ENCODE assay signal across 8 cellular contexts in the genomic region with DNA sequence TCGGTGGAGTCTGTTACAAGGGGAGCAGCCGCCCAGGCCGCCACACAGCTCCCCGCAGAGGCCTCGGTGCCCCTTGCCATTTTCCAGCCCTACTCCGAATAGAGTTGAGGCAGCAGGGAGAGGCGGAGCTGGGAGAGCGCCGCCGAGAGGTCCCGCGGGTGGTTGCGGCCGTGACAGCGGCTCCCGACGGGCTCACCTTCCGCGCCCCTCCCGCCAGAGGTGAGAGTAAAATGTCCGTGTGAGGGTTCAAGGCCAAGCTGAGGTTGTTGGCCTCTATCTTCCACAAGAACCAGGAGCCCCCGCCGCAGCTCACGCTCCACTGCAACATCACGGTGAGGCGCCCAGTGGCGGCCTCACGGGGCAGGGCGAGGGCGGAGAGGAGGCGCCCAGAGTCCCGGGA. TPM values are rescaled to one million over a fixed set of nuclear protein-coding genes. Genes with fewer than 3 reads are reported as not detected.
A peak's percentile ranks its signal among the peaks of the same experiment; 100 is the strongest.
DNase-seq lines count a peak whose midpoint lies in the region; ATAC-seq, FAIRE-seq and TF ChIP-seq lines count a peak whose summit lies in the region.
"Not testable (repeated sequence)": the region's sequence is repeated elsewhere in the genome, so short reads cannot be mapped to it uniquely, and the experiment has no call there.

No MANE protein-coding gene starts in this region.

- H3K4me1 ChIP-seq in endothelial cell of umbilical vein (ENCODE audit: control insufficient read depth, extremely low read depth, insufficient read depth, low read length); kidney (ENCODE audit: control insufficient read depth in 1 of 2, insufficient read depth in 1 of 2, low read depth in 1 of 2, low read length in 2 of 2): not testable (repeated sequence)

- not testable (repeated sequence) for H3K36me3 Mint-ChIP-seq in HFFc6 (ENCODE audit: low read depth); activated CD4-positive, alpha-beta T cell treated with anti-CD3 and anti-CD28 coated beads for 36 hours (ENCODE audit: low read depth); progenitor cell of endocrine pancreas (ENCODE audit: insufficient read depth)

- FAIRE-seq in endothelial cell of umbilical vein (lab: Jason Lieb, UNC); kidney (lab: Jason Lieb, UNC): not testable (repeated sequence)

- H3K9me1 ChIP-seq in endothelial cell of umbilical vein (replicated peaks; ENCODE audit: control insufficient read depth, extremely low read depth, insufficient read depth, low read length): not testable (repeated sequence)

- not testable (repeated sequence) for H3K4me1 Mint-ChIP-seq in HFFc6 (ENCODE audit: low read depth); activated CD4-positive, alpha-beta T cell treated with anti-CD3 and anti-CD28 coated beads for 36 hours; progenitor cell of endocrine pancreas (ENCODE audit: low read depth)

- not testable (repeated sequence) for H3K27ac Mint-ChIP-seq in HFFc6; activated CD4-positive, alpha-beta T cell treated with anti-CD3 and anti-CD28 coated beads for 36 hours; progenitor cell of endocrine pancreas

- not testable (repeated sequence) for H3K4me2 ChIP-seq in endothelial cell of umbilical vein (ENCODE audit: insufficient read depth, low read length)

- intact Hi-C loops in activated CD4-positive, alpha-beta T cell treated with anti-CD3 and anti-CD28 coated beads for 36 hours (cut with DNase I, micrococcal nuclease); endothelial cell of umbilical vein (cut with micrococcal nuclease); kidney (cut with DNase I): not testable (repeated sequence)

- not testable (repeated sequence) for H3K27ac ChIP-seq in endothelial cell of umbilical vein (ENCODE audit: insufficient read depth, low read depth, low read length); kidney (ENCODE audit: low read depth in 2 of 2, low read length in 2 of 2)

- not testable (repeated sequence) for H3K27me3 Mint-ChIP-seq in HFFc6 (ENCODE audit: insufficient read depth); activated CD4-positive, alpha-beta T cell treated with anti-CD3 and anti-CD28 coated beads for 36 hours; progenitor cell of endocrine pancreas

- H3K4me3 Mint-ChIP-seq in HFFc6; activated CD4-positive, alpha-beta T cell treated with anti-CD3 and anti-CD28 coated beads for 36 hours; progenitor cell of endocrine pancreas (ENCODE audit: low read depth): not testable (repeated sequence)

- not testable (repeated sequence) for ATAC-seq in activated CD4-positive, alpha-beta T cell treated with anti-CD3 and anti-CD28 coated beads for 36 hours; stimulated activated naive CD8-positive, alpha-beta T cell treated with anti-CD3 and anti-CD28 coated beads, Interleukin-15, Interleukin-2, amounts not matched to agents 100 U/mL and 50 U/mL, for 24 hours

- not testable (repeated sequence) for TF ChIP-seq CTCF in AG09309 (IDR thresholded peaks at IDR 0.05; ENCODE audit: control insufficient read depth, insufficient read depth, low read depth, low read length, missing control alignments); HFFc6 (IDR thresholded peaks at IDR 0.05); kidney (IDR thresholded peaks at IDR 0.05; ENCODE audit: borderline replicate concordance, extremely low read depth, insufficient read depth); progenitor cell of endocrine pancreas (IDR thresholded peaks at IDR 0.05; ENCODE audit: unreplicated experiment)
- TF ChIP-seq CTCF in endothelial cell of umbilical vein (IDR thresholded peaks at IDR 0.05; ENCODE audit: extremely low read depth in 1 of 2, insufficient read depth in 1 of 2, low read depth in 1 of 2, low read length in 2 of 2): peak in 1 of 2 donors; percentile 4

- not testable (repeated sequence) for H3K9me3 Mint-ChIP-seq in HFFc6; activated CD4-positive, alpha-beta T cell treated with anti-CD3 and anti-CD28 coated beads for 36 hours (ENCODE audit: low read depth); progenitor cell of endocrine pancreas (ENCODE audit: low read depth)

- H3K9me3 ChIP-seq in endothelial cell of umbilical vein (replicated peaks; ENCODE audit: control insufficient read depth, insufficient read depth, low read length); kidney (ENCODE audit: control insufficient read depth in 1 of 2, low read length in 2 of 2): not testable (repeated sequence)

- POLR2A ChIA-PET in activated CD4-positive, alpha-beta T cell treated with anti-CD3 and anti-CD28 coated beads for 36 hours (lab: Charles Lee); endothelial cell of umbilical vein (lab: Charles Lee): not testable (repeated sequence)

- CTCF ChIA-PET in activated CD4-positive, alpha-beta T cell treated with anti-CD3 and anti-CD28 coated beads for 36 hours (lab: Charles Lee); endothelial cell of umbilical vein (lab: Charles Lee): not testable (repeated sequence)

- H3K27me3 ChIP-seq in endothelial cell of umbilical vein (ENCODE audit: control insufficient read depth in 2 of 2, insufficient read depth in 2 of 2, low read length in 2 of 2): not testable (repeated sequence)

- peak overlapping the region; percentile 73 for H2AFZ ChIP-seq in endothelial cell of umbilical vein (ENCODE audit: low read depth, low read length)

- not testable (repeated sequence) for TF ChIP-seq POLR2A in endothelial cell of umbilical vein (IDR thresholded peaks at IDR 0.05; ENCODE audit: low read depth, low read length)

- BruUV-seq in endothelial cell of umbilical vein (replicated peaks; lab: Mats Ljungman, UMichigan): not testable (repeated sequence)

- not testable (repeated sequence) for H4K20me1 ChIP-seq in endothelial cell of umbilical vein (replicated peaks; ENCODE audit: control insufficient read depth, extremely low read depth, insufficient read depth, low read length)

- H3K79me2 ChIP-seq in endothelial cell of umbilical vein (ENCODE audit: control insufficient read depth, insufficient read depth, low read length): not testable (repeated sequence)

- not testable (repeated sequence) for DNase-seq in AG09309 (ENCODE audit: low read depth); endothelial cell of umbilical vein (ENCODE audit: low read depth, low spot score)
- DNase-seq in HFFc6 (peak; percentile 33), kidney (peak; percentile 77), progenitor cell of endocrine pancreas (ENCODE audit: low spot score, unreplicated experiment) (peak; percentile 19)
- DNase-seq in activated CD4-positive, alpha-beta T cell treated with anti-CD3 and anti-CD28 coated beads for 36 hours: peak; percentile 48
- peak; percentile 17 for DNase-seq in activated naive CD4-positive, alpha-beta T cell treated with anti-CD3 and anti-CD28 coated beads, Interleukin-2, amount 50 U/mL, for 16 hours
- DNase-seq in stimulated activated naive CD8-positive, alpha-beta T cell treated with anti-CD3 and anti-CD28 coated beads, Interleukin-15, Interleukin-2, amounts not matched to agents 100 U/mL and 50 U/mL, for 24 hours: peak; percentile 29

- H3K4me3 ChIP-seq in AG09309 (ENCODE audit: control insufficient read depth, low read depth, low read length): peak overlapping the region; percentile 37
- H3K4me3 ChIP-seq in endothelial cell of umbilical vein (replicated peaks in 1 of 3; ENCODE audit: insufficient read depth in 1 of 3, low read depth in 1 of 3, low read length in 3 of 3): peak overlapping the region in 1 of 3 experiments; percentile 34
- not testable (repeated sequence) for H3K4me3 ChIP-seq in kidney (ENCODE audit: low read length in 2 of 2)

- not testable (repeated sequence) for H3K36me3 ChIP-seq in endothelial cell of umbilical vein (ENCODE audit: control insufficient read depth in 2 of 2, extremely low read depth in 1 of 2, insufficient read depth in 2 of 2, low read length in 2 of 2); kidney (ENCODE audit: control insufficient read depth in 1 of 2, insufficient read depth in 2 of 2, low read length in 2 of 2)

- not testable (repeated sequence) for H3K9ac ChIP-seq in endothelial cell of umbilical vein (replicated peaks; ENCODE audit: extremely low read depth, insufficient read depth, low read length); kidney (ENCODE audit: low read length in 2 of 2)

- dilution Hi-C loops in endothelial cell of umbilical vein (cut with MboI; ENCODE audit: extremely low pct_ligation_motif_present, low sequenced_read_pairs): not testable (repeated sequence)

RNA-seq across cellular contexts. Expression of a gene that starts 15.8 kb away (rescaled TPM):
- total RNA-seq in HFFc6 (2021; fragmentation: NEBNext Ultra II Directional; extraction: Animal tissue kit (Norgen Biotek cat#: 25700)): under 1 TPM; 0.46 to 0.76 (median 0.59) TPM
- 1 to 10 TPM; 2.1 to 2.2 TPM for total RNA-seq in activated CD4-positive, alpha-beta T cell treated with anti-CD3 and anti-CD28 coated beads for 36 hours
- 3.8 and 4.5 TPM in 2 replicates for total RNA-seq in endothelial cell of umbilical vein
- 1.0 and 1.3 TPM in 2 replicates for polyA plus RNA-seq in endothelial cell of umbilical vein
- polyA plus RNA-seq in endothelial cell of umbilical vein (2011; cell fraction: cytosol; rRNA removed): 1.2 and 1.6 TPM in 2 replicates
- polyA plus RNA-seq in endothelial cell of umbilical vein (2011; cell fraction: nucleus; rRNA removed): 12.6 and 20.2 TPM in 2 replicates
- polyA plus RNA-seq in endothelial cell of umbilical vein (2012): 2.8 and 3.0 TPM in 2 replicates
- 1.5 and 3.5 TPM in 2 replicates for polyA minus RNA-seq in endothelial cell of umbilical vein
- polyA minus RNA-seq in endothelial cell of umbilical vein (2011; cell fraction: cytosol; rRNA and poly(A)+ RNA removed): 0.20 TPM
- 5.0 and 7.2 TPM in 2 replicates for polyA minus RNA-seq in endothelial cell of umbilical vein (2011; cell fraction: nucleus; rRNA and poly(A)+ RNA removed)
- total RNA-seq in kidney: 2.9 TPM
- 1.3 TPM for polyA plus RNA-seq in kidney (ENCODE audit: insufficient read depth, low read depth, low replicate concordance)
- total RNA-seq in progenitor cell of endocrine pancreas: 13.2 and 13.3 TPM in 2 replicates
